8 cellular contexts compared by ENCODE assay signal in genomic region chr14:91113829-91114078, GRCh38. TPM values are rescaled to one million over a fixed set of nuclear protein-coding genes. Genes with fewer than 3 reads are reported as not detected.
DNase-seq lines count a peak whose midpoint lies in the region; ATAC-seq, FAIRE-seq and TF ChIP-seq lines count a peak whose summit lies in the region.

DGLUCY (plus strand) TSS chr14:91114073; CDS start chr14:91160295, 46,222 bp downstream.

- H3K4me1 Mint-ChIP-seq in activated CD4-positive, alpha-beta T cell treated with anti-CD3 and anti-CD28 coated beads, Interleukin-2, amount 10 ng/mL, durations not matched to agents 24 days and 14 days, result peaks cover 62% of the 10 kb centered on the region

- no peak for DNase-seq in activated CD4-positive, alpha-beta T cell treated with anti-CD3 and anti-CD28 coated beads, Interleukin-2, amount 10 ng/mL, durations not matched to agents 24 days and 14 days
- no peak for DNase-seq in activated CD4-positive, alpha-beta T cell treated with anti-CD3 and anti-CD28 coated beads, Interleukin-2, amount 50 U/mL, for 48 hours
- DNase-seq in NCI-H526 treated with DMSO at 0.1 percent for 48 hours (lab: John Stamatoyannopoulos, UW), result peak; percentile 75
- peak; percentile 76 to 87 (median 84) for DNase-seq in body of pancreas
- peak; percentile 81 for DNase-seq in small intestine
- DNase-seq in activated CD8-positive, alpha-beta memory T cell treated with anti-CD3 and anti-CD28 coated beads, Interleukin-2, amount 50 U/mL, for 48 hours, result no peak

- peaks cover 21% of the 10 kb centered on the region for H3K36me3 Mint-ChIP-seq in activated CD4-positive, alpha-beta T cell treated with anti-CD3 and anti-CD28 coated beads, Interleukin-2, amount 10 ng/mL, durations not matched to agents 24 days and 14 days (ENCODE audit: low read depth)

- H3K9me3 Mint-ChIP-seq in activated CD4-positive, alpha-beta T cell treated with anti-CD3 and anti-CD28 coated beads, Interleukin-2, amount 10 ng/mL, durations not matched to agents 24 days and 14 days, result peaks cover 3% of the 10 kb centered on the region

- intact Hi-C loops in activated CD4-positive, alpha-beta T cell treated with anti-CD3 and anti-CD28 coated beads, Interleukin-2, amount 10 ng/mL, durations not matched to agents 24 days and 14 days (cut with micrococcal nuclease), result loop anchor here (1.0 to 2.0 kb wide), 3 partner anchors 35 to 91 kb away; partner anchors contain the start of gene RPS6KA5
- intact Hi-C loops in body of pancreas (cut with DNase I), result no loop called here

- H3K36me3 ChIP-seq in body of pancreas (replicated peaks in 1 of 2; ENCODE audit: insufficient read depth in 1 of 2, low read depth in 2 of 2), result no peaks in the 10 kb centered on the region
- H3K36me3 ChIP-seq in small intestine (ENCODE audit: control insufficient read depth in 2 of 2, insufficient read depth in 2 of 2, low read length in 2 of 2), result peaks cover 0 to 3% of the 10 kb centered on the region in 2 donors

- H3K27ac Mint-ChIP-seq in activated CD4-positive, alpha-beta T cell treated with anti-CD3 and anti-CD28 coated beads, Interleukin-2, amount 10 ng/mL, durations not matched to agents 24 days and 14 days, result peak within 1 kb of the TSS; percentile 97

- H3K9me3 ChIP-seq in body of pancreas, result no peaks in the 10 kb centered on the region
- H3K9me3 ChIP-seq in iPS-18c (ENCODE audit: control insufficient read depth, insufficient read depth, low read length), result no peaks in the 10 kb centered on the region
- no peaks in the 10 kb centered on the region for H3K9me3 ChIP-seq in small intestine (ENCODE audit: control insufficient read depth, low read depth)

- H3K27me3 Mint-ChIP-seq in activated CD4-positive, alpha-beta T cell treated with anti-CD3 and anti-CD28 coated beads, Interleukin-2, amount 10 ng/mL, durations not matched to agents 24 days and 14 days, result no peaks in the 10 kb centered on the region

- H3K4me3 ChIP-seq in body of pancreas, result peak within 1 kb of the TSS; percentile 27 to 36
- H3K4me3 ChIP-seq in iPS-18c (ENCODE audit: insufficient read depth, low read depth, low read length), result peak within 1 kb of the TSS; percentile 46
- peak within 1 kb of the TSS; percentile 51 to 59 for H3K4me3 ChIP-seq in small intestine (ENCODE audit: low read depth in 1 of 2, low read length in 2 of 2)

- no peak for TF ChIP-seq POLR2A in body of pancreas (IDR thresholded peaks at IDR 0.05)

- H3K4me3 Mint-ChIP-seq in activated CD4-positive, alpha-beta T cell treated with anti-CD3 and anti-CD28 coated beads, Interleukin-2, amount 10 ng/mL, durations not matched to agents 24 days and 14 days, result peak within 1 kb of the TSS; percentile 93

- TF ChIP-seq CTCF in body of pancreas (IDR thresholded peaks at IDR 0.05), result no peak

- H3K27ac ChIP-seq in body of pancreas (peak within 1 kb of the TSS; percentile 86 to 93 (median 88)), small intestine (ENCODE audit: low read depth in 1 of 2, low read length in 1 of 2) (peak within 1 kb of the TSS; percentile 96 to 99)

- ATAC-seq in HG02759 (IDR thresholded peaks at IDR 0.05; ENCODE audit: unreplicated experiment) (peak; percentile 72), body of pancreas (no peak)

- H3K4me1 ChIP-seq in body of pancreas (peaks cover 62% of the 10 kb centered on the region), small intestine (ENCODE audit: control insufficient read depth in 2 of 2, insufficient read depth in 1 of 2, low read depth in 1 of 2, low read length in 1 of 2) (peaks cover 0 to 16% of the 10 kb centered on the region in 2 donors)

- FAIRE-seq in small intestine (lab: Jason Lieb, UNC), result no peak

- no peaks in the 10 kb centered on the region for H3K27me3 ChIP-seq in body of pancreas
- no peaks in the 10 kb centered on the region for H3K27me3 ChIP-seq in small intestine (ENCODE audit: control insufficient read depth in 2 of 2, insufficient read depth in 2 of 2, low read length in 2 of 2)

- 0% methylated on average over 4 to 5 of the region's 5 CpGs for WGBS in body of pancreas, 2 donors
- 0 to 1% (median 0%) methylated on average over 5 of the region's 5 CpGs for WGBS in small intestine, 3 donors

RNA-seq across cellular contexts. Expression of gene DGLUCY, which starts in this region (rescaled TPM):
- total RNA-seq in activated CD4-positive, alpha-beta T cell treated with anti-CD3 and anti-CD28 coated beads, Interleukin-2, amount 10 ng/mL, durations not matched to agents 24 days and 14 days, result 28.1 and 30.1 TPM in 2 replicates
- total RNA-seq in body of pancreas, result 10 to 100 TPM; 30.9 to 77.8 TPM
- polyA plus RNA-seq in small intestine, result 10 to 100 TPM; 11.9 to 35.4 (median 25.0) TPM

Comparison
In these comparisons a context has a peak if more than half of its experiments do, and no peak if none do; other contexts are left out.
1. DNase-seq: peak in NCI-H526 treated with DMSO at 0.1 percent for 48 hours (single experiment), body of pancreas (4 of 4) and small intestine (single experiment); none in activated CD4-positive, alpha-beta T cell treated with anti-CD3 and anti-CD28 coated beads, Interleukin-2, amount 10 ng/mL, durations not matched to agents 24 days and 14 days (single experiment), activated CD4-positive, alpha-beta T cell treated with anti-CD3 and anti-CD28 coated beads, Interleukin-2, amount 50 U/mL, for 48 hours (0 of 2) and activated CD8-positive, alpha-beta memory T cell treated with anti-CD3 and anti-CD28 coated beads, Interleukin-2, amount 50 U/mL, for 48 hours (single experiment).
2. Peak in every context shown above with its lines, with median percentiles within 50 percentile points of each other: H3K4me3 ChIP-seq.